8 cellular contexts compared by ENCODE assay signal in genomic region chr12:123365141-123365917, GRCh38. TPM values are rescaled to one million over a fixed set of nuclear protein-coding genes. Genes with fewer than 3 reads are reported as not detected.
DNase-seq lines count a peak whose midpoint lies in the region; TF ChIP-seq lines count a peak whose summit lies in the region.

No MANE protein-coding gene starts in this region.

- H3K4me1 Mint-ChIP-seq in nephron = peaks cover 17% of the 10 kb centered on the region
- H3K4me1 Mint-ChIP-seq in stimulated activated naive CD8-positive, alpha-beta T cell treated with anti-CD3 and anti-CD28 coated beads, Interleukin-15, Interleukin-2, amounts not matched to agents 100 ng/mL and 50 ng/mL, for 24 hours (ENCODE audit: low read depth) = peaks cover 21% of the 10 kb centered on the region

- DNase-seq in ELR (ENCODE audit: low read depth) (peak; percentile 99), GOT3 (lab: John Stamatoyannopoulos, UW) (peak; percentile 95), RPMI8226 (peak; percentile 99), fibroblast of the aortic adventitia (ENCODE audit: low read depth) (peak; percentile 99)
- DNase-seq in activated T-helper 9 cell treated with anti-CD3 and anti-CD28 coated beads, Interleukin-2, amount 50 U/mL, for 16 hours (ENCODE audit: low read depth) = peak; percentile 94

- H3K4me3 ChIP-seq in fibroblast of the aortic adventitia (ENCODE audit: low read depth, low read length) = peak overlapping the region; percentile 74

- no peaks in the 10 kb centered on the region for H3K27me3 Mint-ChIP-seq in nephron (ENCODE audit: low read depth)
- H3K27me3 Mint-ChIP-seq in stimulated activated naive CD8-positive, alpha-beta T cell treated with anti-CD3 and anti-CD28 coated beads, Interleukin-15, Interleukin-2, amounts not matched to agents 100 ng/mL and 50 ng/mL, for 24 hours = no peaks in the 10 kb centered on the region

- H3K27ac Mint-ChIP-seq in nephron = peak overlapping the region; percentile 95 to 98 (median 98)
- peak overlapping the region; percentile 96 for H3K27ac Mint-ChIP-seq in stimulated activated naive CD8-positive, alpha-beta T cell treated with anti-CD3 and anti-CD28 coated beads, Interleukin-15, Interleukin-2, amounts not matched to agents 100 ng/mL and 50 ng/mL, for 24 hours

- no peaks in the 10 kb centered on the region for H3K36me3 Mint-ChIP-seq in nephron (ENCODE audit: low read depth)
- no peaks in the 10 kb centered on the region for H3K36me3 Mint-ChIP-seq in stimulated activated naive CD8-positive, alpha-beta T cell treated with anti-CD3 and anti-CD28 coated beads, Interleukin-15, Interleukin-2, amounts not matched to agents 100 ng/mL and 50 ng/mL, for 24 hours (ENCODE audit: low read depth)

- H3K4me3 Mint-ChIP-seq in nephron = peak overlapping the region; percentile 84 to 90 (median 88)
- H3K4me3 Mint-ChIP-seq in stimulated activated naive CD8-positive, alpha-beta T cell treated with anti-CD3 and anti-CD28 coated beads, Interleukin-15, Interleukin-2, amounts not matched to agents 100 ng/mL and 50 ng/mL, for 24 hours = peak overlapping the region; percentile 87

- H3K9me3 Mint-ChIP-seq in nephron = no peaks in the 10 kb centered on the region
- no peaks in the 10 kb centered on the region for H3K9me3 Mint-ChIP-seq in stimulated activated naive CD8-positive, alpha-beta T cell treated with anti-CD3 and anti-CD28 coated beads, Interleukin-15, Interleukin-2, amounts not matched to agents 100 ng/mL and 50 ng/mL, for 24 hours

- TF ChIP-seq CTCF in LNCAP (IDR thresholded peaks at IDR 0.05) (peak; percentile 83), fibroblast of the aortic adventitia (IDR thresholded peaks at IDR 0.05; ENCODE audit: insufficient read depth, low read length) (peak; percentile 92), nephron (IDR thresholded peaks at IDR 0.05; ENCODE audit: unreplicated experiment in 3 of 3) (peak; percentile 67 to 80 (median 70))

RNA-seq across cellular contexts. Expression of gene SBNO1, which starts 0.7 kb away (rescaled TPM):
- 38.6 and 70.6 TPM in 2 replicates for total RNA-seq in fibroblast of the aortic adventitia (ENCODE audit: low replicate concordance)

RNA-seq across cellular contexts. Expression of gene KMT5A, which starts 18.6 kb away (rescaled TPM):
- 46.5 and 63.1 TPM in 2 replicates for total RNA-seq in fibroblast of the aortic adventitia (ENCODE audit: low replicate concordance)

Comparison
In these comparisons a context has a peak if more than half of its experiments do, and no peak if none do; other contexts are left out.
1. Peak in every context shown above with its lines: DNase-seq and H3K4me3 ChIP-seq.